ENCODE assay signal across 1 cellular context in genomic region chrX:1386338-1387127, GRCh38.
TF ChIP-seq lines count a peak whose summit lies in the region.

No MANE protein-coding gene starts in this region.

TF ChIP-seq in IMR-90, 13 proteins besides CTCF, POLR2A, EP300 and RAD21:
- TF ChIP-seq NFE2L2 (IDR thresholded peaks at IDR 0.05; ENCODE audit: low read depth, low read length) (no peak), MAZ (IDR thresholded peaks at IDR 0.05; ENCODE audit: borderline replicate concordance, low read depth, low read length) (no peak), RCOR1 (IDR thresholded peaks at IDR 0.05; ENCODE audit: insufficient replicate concordance, low read length) (no peak), SMC3 (IDR thresholded peaks at IDR 0.05; ENCODE audit: low read depth, low read length) (no peak), MAFK (IDR thresholded peaks at IDR 0.05; ENCODE audit: low read depth, low read length) (no peak), MXI1 (IDR thresholded peaks at IDR 0.05; ENCODE audit: borderline replicate concordance, low read depth, low read length) (no peak), CEBPB (IDR thresholded peaks at IDR 0.05; ENCODE audit: low read depth, low read length) (no peak), BHLHE40 (IDR thresholded peaks at IDR 0.05; ENCODE audit: low read depth, low read length) (no peak), RFX5 (IDR thresholded peaks at IDR 0.05; ENCODE audit: low read depth, low read length) (no peak), USF2 (IDR thresholded peaks at IDR 0.05; ENCODE audit: low read depth, low read length) (no peak), FOS (IDR thresholded peaks at IDR 0.05; ENCODE audit: low read depth, low read length) (no peak), CHD1 (IDR thresholded peaks at IDR 0.05; ENCODE audit: low read depth, low read length) (no peak)
- TF ChIP-seq, protein P1, sequence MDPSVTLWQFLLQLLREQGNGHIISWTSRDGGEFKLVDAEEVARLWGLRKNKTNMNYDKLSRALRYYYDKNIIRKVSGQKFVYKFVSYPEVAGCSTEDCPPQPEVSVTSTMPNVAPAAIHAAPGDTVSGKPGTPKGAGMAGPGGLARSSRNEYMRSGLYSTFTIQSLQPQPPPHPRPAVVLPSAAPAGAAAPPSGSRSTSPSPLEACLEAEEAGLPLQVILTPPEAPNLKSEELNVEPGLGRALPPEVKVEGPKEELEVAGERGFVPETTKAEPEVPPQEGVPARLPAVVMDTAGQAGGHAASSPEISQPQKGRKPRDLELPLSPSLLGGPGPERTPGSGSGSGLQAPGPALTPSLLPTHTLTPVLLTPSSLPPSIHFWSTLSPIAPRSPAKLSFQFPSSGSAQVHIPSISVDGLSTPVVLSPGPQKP (IDR thresholded peaks at IDR 0.05; ENCODE audit: borderline replicate concordance, low read depth, low read length), result no peak
